ENCODE assay signal across 8 cellular contexts in genomic region chr1:30929135-30929889, GRCh38. TPM values are rescaled to one million over a fixed set of nuclear protein-coding genes. Genes with fewer than 3 reads are reported as not detected.
DNase-seq lines count a peak whose midpoint lies in the region; ATAC-seq and TF ChIP-seq lines count a peak whose summit lies in the region.

No MANE protein-coding gene starts in this region.

- peak; percentile 8 for DNase-seq in A172 (ENCODE audit: low spot score)
- DNase-seq in NCI-H2227 treated with DMSO at 0.1 percent for 48 hours (lab: John Stamatoyannopoulos, UW) = peak; percentile 31
- peak; percentile 57 for DNase-seq in activated CD4-positive, alpha-beta memory T cell treated with anti-CD3 and anti-CD28 coated beads, Interleukin-2, amount 10 ng/mL, durations not matched to agents 7 days and 5 days
- DNase-seq in epithelial cell of proximal tubule (ENCODE audit: low read depth) = no peak
- DNase-seq in natural killer cell = peak; percentile 54
- DNase-seq in NCI-H2029 (lab: John Stamatoyannopoulos, UW) = no peak

- no peak overlapping the region for H3K4me3 ChIP-seq in epithelial cell of proximal tubule (ENCODE audit: low read depth, low read length)

- TF ChIP-seq CTCF in GM12872 (IDR thresholded peaks at IDR 0.05; ENCODE audit: insufficient read depth, low read depth, low read length) (peak; percentile 85), epithelial cell of proximal tubule (conservative IDR thresholded peaks at IDR 0.05; ENCODE audit: low read depth, low read length) (peak; percentile 82), natural killer cell (IDR thresholded peaks at IDR 0.05) (peak; percentile 84)

- peaks cover 9% of the 10 kb centered on the region for H3K36me3 Mint-ChIP-seq in activated CD4-positive, alpha-beta memory T cell treated with anti-CD3 and anti-CD28 coated beads, Interleukin-2, amount 10 ng/mL, durations not matched to agents 7 days and 5 days (ENCODE audit: low read depth)
- H3K36me3 Mint-ChIP-seq in natural killer cell = peaks cover 12% of the 10 kb centered on the region

- POLR2A ChIA-PET in activated CD4-positive, alpha-beta memory T cell treated with anti-CD3 and anti-CD28 coated beads, Interleukin-2, amount 10 ng/mL, durations not matched to agents 7 days and 5 days (lab: Charles Lee) = no interaction called here

- no peaks in the 10 kb centered on the region for H3K27me3 Mint-ChIP-seq in activated CD4-positive, alpha-beta memory T cell treated with anti-CD3 and anti-CD28 coated beads, Interleukin-2, amount 10 ng/mL, durations not matched to agents 7 days and 5 days
- H3K27me3 Mint-ChIP-seq in natural killer cell (ENCODE audit: low read depth in 2 of 2) = no peaks in the 10 kb centered on the region

- no peak overlapping the region for H3K4me3 Mint-ChIP-seq in activated CD4-positive, alpha-beta memory T cell treated with anti-CD3 and anti-CD28 coated beads, Interleukin-2, amount 10 ng/mL, durations not matched to agents 7 days and 5 days
- no peak overlapping the region for H3K4me3 Mint-ChIP-seq in natural killer cell

- CTCF ChIA-PET in activated CD4-positive, alpha-beta memory T cell treated with anti-CD3 and anti-CD28 coated beads, Interleukin-2, amount 10 ng/mL, durations not matched to agents 7 days and 5 days (lab: Charles Lee) = interaction anchor here (0.9 to 5.1 kb wide), 14 partner anchors 10 to 334 kb away, joined by 3 to 37 read pairs (median 4); no protein-coding TSS in a partner anchor

- ATAC-seq in natural killer cell (peak; percentile 93 to 94 (median 94)), GM19397 (IDR thresholded peaks at IDR 0.05; ENCODE audit: unreplicated experiment) (no peak)

- H3K4me1 Mint-ChIP-seq in activated CD4-positive, alpha-beta memory T cell treated with anti-CD3 and anti-CD28 coated beads, Interleukin-2, amount 10 ng/mL, durations not matched to agents 7 days and 5 days = peaks cover 2% of the 10 kb centered on the region
- H3K4me1 Mint-ChIP-seq in natural killer cell = peaks cover 17 to 20% of the 10 kb centered on the region in 2 donors

- H3K9me3 Mint-ChIP-seq in activated CD4-positive, alpha-beta memory T cell treated with anti-CD3 and anti-CD28 coated beads, Interleukin-2, amount 10 ng/mL, durations not matched to agents 7 days and 5 days = no peaks in the 10 kb centered on the region
- H3K9me3 Mint-ChIP-seq in natural killer cell = no peaks in the 10 kb centered on the region

- intact Hi-C loops in natural killer cell (cut with micrococcal nuclease) = loop anchor here (1.0 to 10.0 kb wide), 3 partner anchors 65 to 210 kb away; no protein-coding TSS in a partner anchor

- no peak overlapping the region for H3K27ac Mint-ChIP-seq in activated CD4-positive, alpha-beta memory T cell treated with anti-CD3 and anti-CD28 coated beads, Interleukin-2, amount 10 ng/mL, durations not matched to agents 7 days and 5 days
- peak overlapping the region; percentile 75 to 87 for H3K27ac Mint-ChIP-seq in natural killer cell

RNA-seq across cellular contexts. Expression of gene SDC3, which starts 20.8 kb away (rescaled TPM):
- 10.2 and 18.4 TPM in 2 replicates for total RNA-seq in A172 (2014; rRNA removed; shearing (Covaris generic))
- not detected for total RNA-seq in activated CD4-positive, alpha-beta memory T cell treated with anti-CD3 and anti-CD28 coated beads, Interleukin-2, amount 10 ng/mL, durations not matched to agents 7 days and 5 days
- total RNA-seq in epithelial cell of proximal tubule = 25.6 and 35.2 TPM in 2 replicates
- under 1 TPM in 2 of 3 donors, not detected in 1; 0.33 to 0.63 TPM for total RNA-seq in natural killer cell

Comparison
In these comparisons a context has a peak if more than half of its experiments do, and no peak if none do; other contexts are left out.
1. DNase-seq: peak in A172 (single experiment), NCI-H2227 treated with DMSO at 0.1 percent for 48 hours (single experiment), activated CD4-positive, alpha-beta memory T cell treated with anti-CD3 and anti-CD28 coated beads, Interleukin-2, amount 10 ng/mL, durations not matched to agents 7 days and 5 days (single experiment) and natural killer cell (single experiment); none in epithelial cell of proximal tubule (single experiment) and NCI-H2029 (single experiment).
2. Peak in every context shown above with its lines, with median percentiles within 50 percentile points of each other: CTCF ChIP-seq.